ENCODE assay signal across 19 cellular contexts in the genomic region with DNA sequence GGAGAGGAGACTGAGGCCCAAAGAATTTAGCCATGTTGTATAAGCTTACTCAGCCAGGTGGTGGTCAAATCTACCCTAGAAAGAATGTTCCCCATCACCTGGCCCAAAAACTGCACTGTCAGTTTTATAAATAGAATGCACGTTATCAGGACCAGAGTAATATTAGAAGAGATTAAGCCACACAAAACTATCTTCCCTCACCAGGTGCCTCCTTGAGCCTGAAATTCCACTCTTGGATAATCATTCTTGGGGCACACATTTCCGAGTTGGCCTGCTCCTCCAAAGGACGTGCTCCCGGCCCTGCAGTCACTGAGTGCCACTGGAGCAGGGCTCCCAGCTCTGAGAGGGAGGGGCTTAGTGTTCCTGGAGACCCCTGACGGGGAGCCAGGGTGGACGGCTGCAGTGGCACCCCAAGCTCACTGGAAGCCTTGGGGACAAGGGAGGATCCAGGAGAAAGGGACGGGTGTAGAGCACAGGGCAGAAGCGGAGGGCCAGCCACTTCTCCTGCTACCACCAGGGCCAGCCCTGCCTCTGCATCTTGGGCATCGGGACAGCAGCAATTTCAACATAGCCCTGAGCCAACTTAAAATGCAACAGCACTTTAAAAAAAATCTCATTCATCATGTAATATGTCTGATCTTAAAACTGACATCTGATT.
"Had no signal": no experiment of that assay in that cellular context is flagged by ENCODE, and none has a peak within 500 bp of the region (broad histone marks: within the 10 kb centered on the region; RNA-seq: fewer than 3 reads in every experiment).

No MANE protein-coding gene starts in this region.

- H3K4me1 ChIP-seq: sigmoid colon, thyroid gland, uterus had no signal

- H3K36me3 ChIP-seq: neutrophil, sigmoid colon, thyroid gland, uterus had no signal

- ATAC-seq: activated CD8-positive, alpha-beta T cell treated with anti-CD3 and anti-CD28 coated beads, Interleukin-2, amount 10 ng/mL, durations not matched to agents 7 days and 5 days; activated T-cell treated with anti-CD3 and anti-CD28 coated beads, Interleukin-2, amount 50 U/mL, for 72 hours; stimulated activated effector memory CD8-positive, alpha-beta T cell treated with anti-CD3 and anti-CD28 coated beads, Interleukin-12 subunit alpha, Interleukin-12 subunit beta, amount 100 ng/mL, for 72 hours; T-helper 17 cell had no signal

- H3K9me3 Mint-ChIP-seq: activated naive CD8-positive, alpha-beta T cell treated with anti-CD3 and anti-CD28 coated beads for 36 hours; activated T-cell treated with anti-CD3 and anti-CD28 coated beads, Interleukin-2, amount 50 U/mL, for 72 hours; immature natural killer cell; naive B cell; stimulated activated effector memory CD8-positive, alpha-beta T cell treated with anti-CD3 and anti-CD28 coated beads, Interleukin-12 subunit alpha, Interleukin-12 subunit beta, amount 100 ng/mL, for 72 hours had no signal

- H3K4me3 ChIP-seq: lung, sigmoid colon, thyroid gland, uterus had no signal

- H3K36me3 Mint-ChIP-seq: activated naive CD8-positive, alpha-beta T cell treated with anti-CD3 and anti-CD28 coated beads for 36 hours; immature natural killer cell; naive B cell; stimulated activated effector memory CD8-positive, alpha-beta T cell treated with anti-CD3 and anti-CD28 coated beads, Interleukin-12 subunit alpha, Interleukin-12 subunit beta, amount 100 ng/mL, for 72 hours had no signal

- H3K4me3 Mint-ChIP-seq: activated CD8-positive, alpha-beta T cell treated with anti-CD3 and anti-CD28 coated beads, Interleukin-2, amount 10 ng/mL, durations not matched to agents 7 days and 5 days; activated naive CD8-positive, alpha-beta T cell treated with anti-CD3 and anti-CD28 coated beads for 36 hours; activated T-cell treated with anti-CD3 and anti-CD28 coated beads, Interleukin-2, amount 50 U/mL, for 72 hours; immature natural killer cell; naive B cell; stimulated activated effector memory CD8-positive, alpha-beta T cell treated with anti-CD3 and anti-CD28 coated beads, Interleukin-12 subunit alpha, Interleukin-12 subunit beta, amount 100 ng/mL, for 72 hours; T-helper 17 cell had no signal

- H3K27me3 ChIP-seq: neutrophil, sigmoid colon, thyroid gland, uterus had no signal

- DNase-seq: activated CD4-positive, alpha-beta T cell treated with anti-CD3 and anti-CD28 coated beads for 48 hours; activated CD8-positive, alpha-beta memory T cell treated with anti-CD3 and anti-CD28 coated beads, Interleukin-2, amount 50 U/mL, for 4 hours; activated CD8-positive, alpha-beta T cell treated with anti-CD3 and anti-CD28 coated beads, Interleukin-2, amount 10 ng/mL, durations not matched to agents 7 days and 5 days; activated gamma-delta T cell; activated naive CD8-positive, alpha-beta T cell treated with anti-CD3 and anti-CD28 coated beads for 36 hours; activated T-cell treated with anti-CD3 and anti-CD28 coated beads, Interleukin-2, amount 50 U/mL, for 72 hours; dermis blood vessel endothelial cell; foreskin melanocyte; immature natural killer cell; naive B cell; sigmoid colon; stimulated activated CD4-positive, alpha-beta T cell treated with anti-CD3 and anti-CD28 coated beads, Interleukin-12 subunit alpha, Interleukin-12 subunit beta, amount 100 ng/mL, for 4 hours; T-helper 17 cell; thyroid gland; uterus had no signal

- H3K9me3 ChIP-seq: neutrophil, thyroid gland, uterus had no signal

- H3K27ac ChIP-seq: epithelial cell of prostate, neutrophil, sigmoid colon, thyroid gland, uterus had no signal

- H3K27ac Mint-ChIP-seq: activated CD8-positive, alpha-beta T cell treated with anti-CD3 and anti-CD28 coated beads, Interleukin-2, amount 10 ng/mL, durations not matched to agents 7 days and 5 days; activated naive CD8-positive, alpha-beta T cell treated with anti-CD3 and anti-CD28 coated beads for 36 hours; activated T-cell treated with anti-CD3 and anti-CD28 coated beads, Interleukin-2, amount 50 U/mL, for 72 hours; immature natural killer cell; stimulated activated effector memory CD8-positive, alpha-beta T cell treated with anti-CD3 and anti-CD28 coated beads, Interleukin-12 subunit alpha, Interleukin-12 subunit beta, amount 100 ng/mL, for 72 hours; T-helper 17 cell had no signal
